ENCODE assay signal across 7 cellular contexts in genomic region chr19:47095707-47096704, GRCh38. TPM values are rescaled to one million over a fixed set of nuclear protein-coding genes. Genes with fewer than 3 reads are reported as not detected.
A peak's percentile ranks its signal among the peaks of the same experiment; 100 is the strongest.
DNase-seq lines count a peak whose midpoint lies in the region; ATAC-seq and TF ChIP-seq lines count a peak whose summit lies in the region.

No MANE protein-coding gene starts in this region.

- no peaks in the 10 kb centered on the region for H3K9me3 Mint-ChIP-seq in activated naive CD4-positive, alpha-beta T cell treated with anti-CD3 and anti-CD28 coated beads, Interleukin-2, amount 10 ng/mL, durations not matched to agents 7 days and 5 days

- CTCF ChIA-PET in activated naive CD4-positive, alpha-beta T cell treated with anti-CD3 and anti-CD28 coated beads, Interleukin-2, amount 10 ng/mL, durations not matched to agents 7 days and 5 days (lab: Charles Lee) = interaction anchor here (1.2 to 2.1 kb wide), 2 partner anchors 11 to 30 kb away, joined by 5 to 8 read pairs; no protein-coding TSS in a partner anchor

- H3K27me3 ChIP-seq in right cardiac atrium (ENCODE audit: control insufficient read depth, insufficient read depth) = no peaks in the 10 kb centered on the region
- H3K27me3 ChIP-seq in stomach = no peaks in the 10 kb centered on the region

- intact Hi-C loops in right cardiac atrium (cut with DNase I) (no loop called here), stomach (cut with DNase I; ENCODE audit: low total_unique reads) (no loop called here)

- H3K36me3 Mint-ChIP-seq in activated naive CD4-positive, alpha-beta T cell treated with anti-CD3 and anti-CD28 coated beads, Interleukin-2, amount 10 ng/mL, durations not matched to agents 7 days and 5 days = peaks cover 41% of the 10 kb centered on the region

- TF ChIP-seq POLR2A in stomach (IDR thresholded peaks at IDR 0.05) = no peak

- WGBS in right cardiac atrium = 71% methylated on average over 20 of the region's 20 CpGs
- 32 to 67% (median 47%) methylated on average over 19 to 20 of the region's 20 CpGs for WGBS in stomach, 5 donors

- no peak overlapping the region for H3K4me3 ChIP-seq in right cardiac atrium (ENCODE audit: low read length)
- H3K4me3 ChIP-seq in stomach = no peak overlapping the region

- H3K9me3 ChIP-seq in right cardiac atrium (ENCODE audit: control insufficient read depth, low read length) (no peaks in the 10 kb centered on the region), stomach (no peaks in the 10 kb centered on the region)

- DNase-seq in KBM-7 = peak; percentile 96
- DNase-seq in activated naive CD4-positive, alpha-beta T cell treated with anti-CD3 and anti-CD28 coated beads, Interleukin-2, amount 10 ng/mL, durations not matched to agents 7 days and 5 days = no peak
- peak; percentile 73 to 88 (median 88) for DNase-seq in right cardiac atrium
- peak; percentile 97 for DNase-seq in stomach
- no peak for DNase-seq in DMS53 treated with DMSO at 0.1 percent for 48 hours (lab: John Stamatoyannopoulos, UW; ENCODE audit: unreplicated experiment)
- no peak for DNase-seq in KG1 (lab: John Stamatoyannopoulos, UW)
- DNase-seq in activated CD4-positive, alpha-beta T cell treated with anti-CD3 and anti-CD28 coated beads for 48 hours = no peak

- H3K27ac ChIP-seq in right cardiac atrium (ENCODE audit: low read length) (peak overlapping the region; percentile 66), stomach (peak overlapping the region; percentile 82 to 87 (median 85))

- peaks cover 25% of the 10 kb centered on the region for H3K4me1 ChIP-seq in right cardiac atrium (ENCODE audit: control insufficient read depth, insufficient read depth, low read length)
- peaks cover 58 to 72% (median 63%) of the 10 kb centered on the region in 4 donors for H3K4me1 ChIP-seq in stomach

- no peak for TF ChIP-seq CTCF in stomach (IDR thresholded peaks at IDR 0.05)

- peaks cover 22 to 38% (median 33%) of the 10 kb centered on the region in 4 donors for H3K36me3 ChIP-seq in stomach

- TF ChIP-seq EP300 in stomach (IDR thresholded peaks at IDR 0.05) = no peak

- in situ Hi-C loops in KBM-7 (cut with MboI; ENCODE audit: low pct_unique_long_range_greater_than_20kb, low sequenced_read_pairs) = no loop called here

- H3K27me3 Mint-ChIP-seq in activated naive CD4-positive, alpha-beta T cell treated with anti-CD3 and anti-CD28 coated beads, Interleukin-2, amount 10 ng/mL, durations not matched to agents 7 days and 5 days = no peaks in the 10 kb centered on the region

- peak; percentile 69 to 71 for ATAC-seq in right cardiac atrium

- peak overlapping the region; percentile 93 for H3K27ac Mint-ChIP-seq in activated naive CD4-positive, alpha-beta T cell treated with anti-CD3 and anti-CD28 coated beads, Interleukin-2, amount 10 ng/mL, durations not matched to agents 7 days and 5 days

- H3K4me3 Mint-ChIP-seq in activated naive CD4-positive, alpha-beta T cell treated with anti-CD3 and anti-CD28 coated beads, Interleukin-2, amount 10 ng/mL, durations not matched to agents 7 days and 5 days = peak overlapping the region; percentile 42

- H3K4me1 Mint-ChIP-seq in activated naive CD4-positive, alpha-beta T cell treated with anti-CD3 and anti-CD28 coated beads, Interleukin-2, amount 10 ng/mL, durations not matched to agents 7 days and 5 days = peaks cover 76% of the 10 kb centered on the region

RNA-seq across cellular contexts. Expression of gene ZC3H4, which starts 17.6 kb away (rescaled TPM):
- total RNA-seq in right cardiac atrium (10 to 100 TPM; 25.6 to 27.7 (median 26.8) TPM), stomach (10 to 100 TPM; 14.7 to 78.5 (median 38.8) TPM)
- polyA plus RNA-seq in right cardiac atrium (12.4 TPM), stomach (1 to 10 TPM; 4.7 to 8.5 (median 5.7) TPM)

RNA-seq across cellular contexts. Expression of gene SAE1, which starts 34.6 kb away (rescaled TPM):
- total RNA-seq in right cardiac atrium = 10 to 100 TPM; 49.1 to 57.0 (median 53.5) TPM
- 34.0 TPM for polyA plus RNA-seq in right cardiac atrium
- 100 to 1,000 TPM in 1 of 5 donors, 10 to 100 TPM in 4; 16.2 to 373 (median 38.7) TPM for total RNA-seq in stomach
- polyA plus RNA-seq in stomach = 10 to 100 TPM; 37.8 to 53.9 (median 48.4) TPM

RNA-seq across cellular contexts. Expression of gene TMEM160, which starts 47.6 kb away (rescaled TPM):
- total RNA-seq in right cardiac atrium (10 to 100 TPM; 33.9 to 40.9 (median 36.2) TPM), stomach (100 to 1,000 TPM in 1 of 5 donors, 10 to 100 TPM in 2, 1 to 10 TPM in 1, not detected in 1; 7.0 to 232 (median 23.9) TPM)
- polyA plus RNA-seq in right cardiac atrium (16.2 TPM), stomach (10 to 100 TPM in 2 of 3 donors, 1 to 10 TPM in 1; 5.4 to 76.1 (median 59.0) TPM)

Comparison
In these comparisons a context has a peak if more than half of its experiments do, and no peak if none do; other contexts are left out.
1. DNase-seq: peak in KBM-7 (single experiment), right cardiac atrium (3 of 3) and stomach (single experiment); none in activated naive CD4-positive, alpha-beta T cell treated with anti-CD3 and anti-CD28 coated beads, Interleukin-2, amount 10 ng/mL, durations not matched to agents 7 days and 5 days (single experiment), DMS53 treated with DMSO at 0.1 percent for 48 hours (single experiment), KG1 (single experiment) and activated CD4-positive, alpha-beta T cell treated with anti-CD3 and anti-CD28 coated beads for 48 hours (single experiment).